Comparison of ENCODE assay signal across 14 cellular contexts in genomic region chr12:130555628-130556485, GRCh38.
DNase-seq lines count a peak whose midpoint lies in the region; ATAC-seq lines count a peak whose summit lies in the region.
"Had no signal": no experiment of that assay in that cellular context is flagged by ENCODE, and none has a peak within 500 bp of the region (broad histone marks: within the 10 kb centered on the region; RNA-seq: fewer than 3 reads in every experiment).

No MANE protein-coding gene starts in this region.

- no peak overlapping the region for H3K4me3 Mint-ChIP-seq in activated T-helper 17 cell treated with anti-CD3 and anti-CD28 coated beads, Interleukin-2, amount 50 U/mL, for 72 hours
- H3K4me3 Mint-ChIP-seq: activated naive CD8-positive, alpha-beta T cell; CD8-positive, alpha-beta T cell; nephron progenitor cell had no signal

- no peaks in the 10 kb centered on the region for H3K4me1 Mint-ChIP-seq in activated T-helper 17 cell treated with anti-CD3 and anti-CD28 coated beads, Interleukin-2, amount 50 U/mL, for 72 hours
- H3K4me1 Mint-ChIP-seq: nephron progenitor cell had no signal

- peak overlapping the region; percentile 29 for H3K27ac ChIP-seq in cingulate gyrus (ENCODE audit: low read depth, low read length)
- H3K27ac ChIP-seq: lower lobe of right lung had no signal

- no peak for ATAC-seq in activated T-helper 17 cell treated with anti-CD3 and anti-CD28 coated beads, Interleukin-2, amount 50 U/mL, for 72 hours (replicated peaks)
- ATAC-seq in GM18861 (IDR thresholded peaks at IDR 0.05; ENCODE audit: unreplicated experiment), result no peak
- ATAC-seq: activated CD4-positive, CD25-positive, alpha-beta regulatory T cell treated with anti-CD3 and anti-CD28 coated beads, Interleukin-2, amount 50 U/mL, for 24 hours; CD8-positive, alpha-beta T cell; lower lobe of right lung had no signal

- no peak overlapping the region for H3K27ac Mint-ChIP-seq in activated T-helper 17 cell treated with anti-CD3 and anti-CD28 coated beads, Interleukin-2, amount 50 U/mL, for 72 hours
- H3K27ac Mint-ChIP-seq: activated naive CD8-positive, alpha-beta T cell; CD8-positive, alpha-beta T cell; nephron progenitor cell had no signal

- peaks cover 13% of the 10 kb centered on the region for H3K27me3 Mint-ChIP-seq in activated T-helper 17 cell treated with anti-CD3 and anti-CD28 coated beads, Interleukin-2, amount 50 U/mL, for 72 hours

- H3K36me3 Mint-ChIP-seq in activated T-helper 17 cell treated with anti-CD3 and anti-CD28 coated beads, Interleukin-2, amount 50 U/mL, for 72 hours (ENCODE audit: low read depth), result no peaks in the 10 kb centered on the region
- H3K36me3 Mint-ChIP-seq: activated naive CD8-positive, alpha-beta T cell; CD8-positive, alpha-beta T cell had no signal

- peaks cover 8% of the 10 kb centered on the region for H3K9me3 Mint-ChIP-seq in activated T-helper 17 cell treated with anti-CD3 and anti-CD28 coated beads, Interleukin-2, amount 50 U/mL, for 72 hours

- peak; percentile 31 for DNase-seq in NCI-H2107 treated with DMSO at 0.1 percent for 48 hours (lab: John Stamatoyannopoulos, UW; ENCODE audit: unreplicated experiment)
- DNase-seq in NCI-H2107 (lab: John Stamatoyannopoulos, UW), result no peak
- DNase-seq in NCI-H510A treated with DMSO at 0.1 percent for 48 hours (lab: John Stamatoyannopoulos, UW), result peak; percentile 76
- DNase-seq in activated CD8-positive, alpha-beta memory T cell treated with anti-CD3 and anti-CD28 coated beads, Interleukin-2, amount 50 U/mL, for 4 hours, result no peak
- DNase-seq in NK-92 (lab: John Stamatoyannopoulos, UW; ENCODE audit: unreplicated experiment), result no peak
- DNase-seq: CD8-positive, alpha-beta T cell; lower lobe of right lung; MG63; nephron progenitor cell had no signal

Comparison
In these comparisons a context has a peak if more than half of its experiments do, and no peak if none do; other contexts are left out.
1. DNase-seq: peak in NCI-H2107 treated with DMSO at 0.1 percent for 48 hours (single experiment) and NCI-H510A treated with DMSO at 0.1 percent for 48 hours (single experiment); none in NCI-H2107 (single experiment), activated CD8-positive, alpha-beta memory T cell treated with anti-CD3 and anti-CD28 coated beads, Interleukin-2, amount 50 U/mL, for 4 hours (single experiment) and NK-92 (single experiment).